ENCODE assay signal across 23 cellular contexts in genomic region chr17:64368277-64368676, GRCh38.
"Had no signal": no experiment of that assay in that cellular context is flagged by ENCODE, and none has a peak within 500 bp of the region (broad histone marks: within the 10 kb centered on the region; RNA-seq: fewer than 3 reads in every experiment).

No MANE protein-coding gene starts in this region.

- FAIRE-seq: astrocyte had no signal

- ATAC-seq: activated T-cell treated with anti-CD3 and anti-CD28 coated beads, Interleukin-2, amount 50 U/mL, for 72 hours; WTC11 had no signal

- H3K27me3 ChIP-seq: Peyer's patch had no signal

- H3K9me3 ChIP-seq: Peyer's patch had no signal

- H3K4me3 ChIP-seq: Peyer's patch had no signal

- DNase-seq: activated CD4-positive, alpha-beta T cell treated with anti-CD3 and anti-CD28 coated beads for 48 hours; activated CD4-positive, alpha-beta T cell treated with anti-CD3 and anti-CD28 coated beads, Interleukin-2, amount 50 U/mL, for 4 hours; activated CD4-positive, CD25-positive, alpha-beta regulatory T cell treated with anti-CD3 and anti-CD28 coated beads, Interleukin-2, amount 50 U/mL, for 72 hours; activated CD8-positive, alpha-beta memory T cell treated with anti-CD3 and anti-CD28 coated beads for 24 hours; activated naive CD4-positive, alpha-beta T cell treated with anti-CD3 and anti-CD28 coated beads, Interleukin-2, amount 50 U/mL, for 16 hours; activated T-cell treated with anti-CD3 and anti-CD28 coated beads, Interleukin-2, amount 50 U/mL, for 72 hours; amygdala; Karpas-422; MM.1S; NCI-H1105; NCI-H1436; NCI-H1694 treated with DMSO at 0.1 percent for 48 hours; NCI-H2029 treated with DMSO at 0.1 percent for 48 hours; NCI-H510A treated with DMSO at 0.1 percent for 48 hours; NCI-H69; NK-92 treated with Interleukin-12 subunit alpha and Interleukin-12 subunit beta, amount 100 ng/mL, for 24 hours; OCI-M1; Peyer's patch; SHP77 treated with DMSO at 0.1 percent for 48 hours; T-helper 9 cell had no signal

- H3K27ac ChIP-seq: Peyer's patch, RWPE1 had no signal

- H3K4me1 ChIP-seq: Peyer's patch had no signal

- H3K36me3 ChIP-seq: Peyer's patch had no signal
